ENCODE assay signal across 9 cellular contexts in the genomic region with DNA sequence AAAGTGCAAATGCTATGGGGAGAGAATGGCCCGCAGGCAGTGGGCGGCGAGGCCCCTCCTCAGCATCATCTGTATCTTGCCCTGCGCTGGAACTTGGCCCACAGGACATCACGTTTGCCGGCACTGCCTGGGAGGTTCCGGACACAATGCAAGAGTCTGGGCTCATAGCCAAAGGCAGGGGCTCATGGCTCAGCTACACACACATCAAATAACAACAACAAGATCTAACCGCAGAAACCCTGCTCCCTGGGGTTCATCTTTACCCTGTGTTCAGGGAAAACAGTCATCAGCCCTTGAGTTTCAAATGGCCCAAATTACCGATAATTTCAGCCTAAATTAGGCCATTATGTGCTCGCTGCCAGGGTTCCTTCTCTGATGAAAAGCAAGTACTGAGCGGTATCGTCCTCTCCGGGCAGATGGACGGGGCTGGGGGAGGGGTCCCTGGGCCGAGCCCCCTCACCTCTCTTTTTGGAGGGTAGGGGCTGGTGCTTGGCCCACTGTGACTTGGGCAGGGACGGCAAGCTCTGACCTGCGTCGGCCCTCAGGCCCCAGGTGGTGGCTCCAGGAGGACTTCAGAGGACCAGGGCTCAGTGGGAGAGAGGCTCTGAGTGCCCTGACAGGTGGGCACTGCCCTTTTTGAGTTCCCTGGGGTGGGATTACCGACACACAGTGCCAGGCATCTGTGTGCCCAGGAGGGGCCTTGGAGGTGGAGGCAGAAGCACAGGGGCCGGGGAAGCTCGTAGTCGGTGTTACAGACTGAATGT. TPM values are rescaled to one million over a fixed set of nuclear protein-coding genes. Genes with fewer than 3 reads are reported as not detected.
DNase-seq lines count a peak whose midpoint lies in the region; ATAC-seq and TF ChIP-seq lines count a peak whose summit lies in the region.
"Had no signal": no experiment of that assay in that cellular context is flagged by ENCODE, and none has a peak within 500 bp of the region (broad histone marks: within the 10 kb centered on the region; RNA-seq: fewer than 3 reads in every experiment).

No MANE protein-coding gene starts in this region.

- H3K9me3 Mint-ChIP-seq in GM23338, result peaks cover 24% of the 10 kb centered on the region

- H3K4me1 Mint-ChIP-seq in GM23338, result no peaks in the 10 kb centered on the region; the same call in 2 of the 3 replicates

- peak overlapping the region; percentile 59; the same call in 1 of the 2 replicates for H2AFZ ChIP-seq in GM23338

- no peak overlapping the region for H3K4me3 Mint-ChIP-seq in GM23338

- no peaks in the 10 kb centered on the region for H3K9me2 ChIP-seq in GM23338 (ENCODE audit: insufficient read depth)

- ATAC-seq in GM23338 (no peak), HG03439 (IDR thresholded peaks at IDR 0.05; ENCODE audit: unreplicated experiment) (no peak), HG03039 (IDR thresholded peaks at IDR 0.05; ENCODE audit: unreplicated experiment) (no peak)
- ATAC-seq: HCT116 had no signal

- DNase-seq in GM23338 (ENCODE audit: low spot score), result no peak
- peak; percentile 54 for DNase-seq in OCI-M1 (lab: John Stamatoyannopoulos, UW)
- peak; percentile 99 for DNase-seq in fibroblast of mammary gland (ENCODE audit: low read depth)
- peak; percentile 65 for DNase-seq in pulmonary artery endothelial cell (ENCODE audit: low read depth, low spot score)
- DNase-seq in NCI-H526 (lab: John Stamatoyannopoulos, UW), result no peak
- no peak for DNase-seq in germinal center (ENCODE audit: low spot score)

- H3K36me3 ChIP-seq in GM23338 (ENCODE audit: insufficient read depth), result no peaks in the 10 kb centered on the region

- no peak for TF ChIP-seq CTCF in GM23338 (conservative IDR thresholded peaks at IDR 0.05; ENCODE audit: low read depth in 2 of 2)
- no peak for TF ChIP-seq CTCF in fibroblast of mammary gland (conservative IDR thresholded peaks at IDR 0.05; ENCODE audit: control insufficient read depth, insufficient read depth, low read depth, low read length)

- H3K27ac ChIP-seq in GM23338 (ENCODE audit: low read depth), result no peak overlapping the region

- H3F3A ChIP-seq in GM23338 (replicated peaks; ENCODE audit: low read depth), result peaks cover 5% of the 10 kb centered on the region; the same call in 1 of the 2 replicates

- peaks cover 9% of the 10 kb centered on the region for H3K27me3 Mint-ChIP-seq in GM23338 (ENCODE audit: insufficient read depth, low read depth, poor library complexity)

- no peak overlapping the region for H3K27ac Mint-ChIP-seq in GM23338

- H3K79me2 ChIP-seq in GM23338 (replicated peaks; ENCODE audit: insufficient read depth), result no peaks in the 10 kb centered on the region

- H3K4me2 ChIP-seq in GM23338, result no peak overlapping the region

- no peaks in the 10 kb centered on the region for H3K4me1 ChIP-seq in GM23338 (ENCODE audit: insufficient read depth)

- no peaks in the 10 kb centered on the region for H4K20me1 ChIP-seq in GM23338 (replicated peaks; ENCODE audit: insufficient read depth)

- H3K27me3 ChIP-seq in GM23338 (ENCODE audit: insufficient read depth), result no peaks in the 10 kb centered on the region

- peaks cover 11% of the 10 kb centered on the region; the same call in 2 of the 3 replicates for H3K36me3 Mint-ChIP-seq in GM23338 (ENCODE audit: low read depth)

- H3K4me3 ChIP-seq in GM23338 (no peak overlapping the region), fibroblast of mammary gland (ENCODE audit: control insufficient read depth, low read depth, low read length) (no peak overlapping the region)

TF ChIP-seq in GM23338, 12 proteins besides CTCF, POLR2A, EP300 and RAD21 (continues in another document):
- no peak for TF ChIP-seq STAT1 (IDR thresholded peaks at IDR 0.05; ENCODE audit: unreplicated experiment)
- no peak for TF ChIP-seq ZNF114 (CRISPR knock-in tag; IDR thresholded peaks at IDR 0.05)
- TF ChIP-seq NANOG (IDR thresholded peaks at IDR 0.05; ENCODE audit: borderline replicate concordance), result no peak
- TF ChIP-seq, protein P1, sequence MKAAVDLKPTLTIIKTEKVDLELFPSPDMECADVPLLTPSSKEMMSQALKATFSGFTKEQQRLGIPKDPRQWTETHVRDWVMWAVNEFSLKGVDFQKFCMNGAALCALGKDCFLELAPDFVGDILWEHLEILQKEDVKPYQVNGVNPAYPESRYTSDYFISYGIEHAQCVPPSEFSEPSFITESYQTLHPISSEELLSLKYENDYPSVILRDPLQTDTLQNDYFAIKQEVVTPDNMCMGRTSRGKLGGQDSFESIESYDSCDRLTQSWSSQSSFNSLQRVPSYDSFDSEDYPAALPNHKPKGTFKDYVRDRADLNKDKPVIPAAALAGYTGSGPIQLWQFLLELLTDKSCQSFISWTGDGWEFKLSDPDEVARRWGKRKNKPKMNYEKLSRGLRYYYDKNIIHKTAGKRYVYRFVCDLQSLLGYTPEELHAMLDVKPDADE (IDR thresholded peaks at IDR 0.05), result no peak
- TF ChIP-seq, protein P2, sequence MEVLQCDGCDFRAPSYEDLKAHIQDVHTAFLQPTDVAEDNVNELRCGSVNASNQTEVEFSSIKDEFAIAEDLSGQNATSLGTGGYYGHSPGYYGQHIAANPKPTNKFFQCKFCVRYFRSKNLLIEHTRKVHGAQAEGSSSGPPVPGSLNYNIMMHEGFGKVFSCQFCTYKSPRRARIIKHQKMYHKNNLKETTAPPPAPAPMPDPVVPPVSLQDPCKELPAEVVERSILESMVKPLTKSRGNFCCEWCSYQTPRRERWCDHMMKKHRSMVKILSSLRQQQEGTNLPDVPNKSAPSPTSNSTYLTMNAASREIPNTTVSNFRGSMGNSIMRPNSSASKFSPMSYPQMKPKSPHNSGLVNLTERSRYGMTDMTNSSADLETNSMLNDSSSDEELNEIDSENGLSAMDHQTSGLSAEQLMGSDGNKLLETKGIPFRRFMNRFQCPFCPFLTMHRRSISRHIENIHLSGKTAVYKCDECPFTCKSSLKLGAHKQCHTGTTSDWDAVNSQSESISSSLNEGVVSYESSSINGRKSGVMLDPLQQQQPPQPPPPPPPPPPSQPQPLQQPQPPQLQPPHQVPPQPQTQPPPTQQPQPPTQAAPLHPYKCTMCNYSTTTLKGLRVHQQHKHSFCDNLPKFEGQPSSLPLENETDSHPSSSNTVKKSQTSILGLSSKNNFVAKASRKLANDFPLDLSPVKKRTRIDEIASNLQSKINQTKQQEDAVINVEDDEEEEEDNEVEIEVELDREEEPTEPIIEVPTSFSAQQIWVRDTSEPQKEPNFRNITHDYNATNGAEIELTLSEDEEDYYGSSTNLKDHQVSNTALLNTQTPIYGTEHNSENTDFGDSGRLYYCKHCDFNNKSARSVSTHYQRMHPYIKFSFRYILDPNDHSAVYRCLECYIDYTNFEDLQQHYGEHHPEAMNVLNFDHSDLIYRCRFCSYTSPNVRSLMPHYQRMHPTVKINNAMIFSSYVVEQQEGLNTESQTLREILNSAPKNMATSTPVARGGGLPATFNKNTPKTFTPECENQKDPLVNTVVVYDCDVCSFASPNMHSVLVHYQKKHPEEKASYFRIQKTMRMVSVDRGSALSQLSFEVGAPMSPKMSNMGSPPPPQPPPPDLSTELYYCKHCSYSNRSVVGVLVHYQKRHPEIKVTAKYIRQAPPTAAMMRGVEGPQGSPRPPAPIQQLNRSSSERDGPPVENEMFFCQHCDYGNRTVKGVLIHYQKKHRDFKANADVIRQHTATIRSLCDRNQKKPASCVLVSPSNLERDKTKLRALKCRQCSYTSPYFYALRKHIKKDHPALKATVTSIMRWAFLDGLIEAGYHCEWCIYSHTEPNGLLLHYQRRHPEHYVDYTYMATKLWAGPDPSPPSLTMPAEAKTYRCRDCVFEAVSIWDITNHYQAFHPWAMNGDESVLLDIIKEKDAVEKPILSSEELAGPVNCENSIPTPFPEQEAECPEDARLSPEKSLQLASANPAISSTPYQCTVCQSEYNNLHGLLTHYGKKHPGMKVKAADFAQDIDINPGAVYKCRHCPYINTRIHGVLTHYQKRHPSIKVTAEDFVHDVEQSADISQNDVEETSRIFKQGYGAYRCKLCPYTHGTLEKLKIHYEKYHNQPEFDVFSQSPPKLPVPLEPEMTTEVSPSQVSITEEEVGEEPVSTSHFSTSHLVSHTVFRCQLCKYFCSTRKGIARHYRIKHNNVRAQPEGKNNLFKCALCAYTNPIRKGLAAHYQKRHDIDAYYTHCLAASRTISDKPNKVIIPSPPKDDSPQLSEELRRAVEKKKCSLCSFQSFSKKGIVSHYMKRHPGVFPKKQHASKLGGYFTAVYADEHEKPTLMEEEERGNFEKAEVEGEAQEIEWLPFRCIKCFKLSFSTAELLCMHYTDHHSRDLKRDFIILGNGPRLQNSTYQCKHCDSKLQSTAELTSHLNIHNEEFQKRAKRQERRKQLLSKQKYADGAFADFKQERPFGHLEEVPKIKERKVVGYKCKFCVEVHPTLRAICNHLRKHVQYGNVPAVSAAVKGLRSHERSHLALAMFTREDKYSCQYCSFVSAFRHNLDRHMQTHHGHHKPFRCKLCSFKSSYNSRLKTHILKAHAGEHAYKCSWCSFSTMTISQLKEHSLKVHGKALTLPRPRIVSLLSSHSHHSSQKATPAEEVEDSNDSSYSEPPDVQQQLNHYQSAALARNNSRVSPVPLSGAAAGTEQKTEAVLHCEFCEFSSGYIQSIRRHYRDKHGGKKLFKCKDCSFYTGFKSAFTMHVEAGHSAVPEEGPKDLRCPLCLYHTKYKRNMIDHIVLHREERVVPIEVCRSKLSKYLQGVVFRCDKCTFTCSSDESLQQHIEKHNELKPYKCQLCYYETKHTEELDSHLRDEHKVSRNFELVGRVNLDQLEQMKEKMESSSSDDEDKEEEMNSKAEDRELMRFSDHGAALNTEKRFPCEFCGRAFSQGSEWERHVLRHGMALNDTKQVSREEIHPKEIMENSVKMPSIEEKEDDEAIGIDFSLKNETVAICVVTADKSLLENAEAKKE (CRISPR knock-in tag; IDR thresholded peaks at IDR 0.05), result no peak
- TF ChIP-seq EZH2phosphoT487 (IDR thresholded peaks at IDR 0.05; ENCODE audit: unreplicated experiment), result no peak

RNA-seq across cellular contexts. Expression of gene GAL, which starts 25.0 kb away (rescaled TPM):
- total RNA-seq in GM23338 (2014; rRNA removed; shearing (Covaris generic)), result 80.9 and 82.8 TPM in 2 replicates
- polyA plus RNA-seq in GM23338 (2016; fragmentation: Nextera tagmentation; extraction: Ambion mirVana), result 691 and 693 TPM in 2 replicates
- total RNA-seq in pulmonary artery endothelial cell, result 1.3 and 1.8 TPM in 2 replicates

Comparison
In these comparisons a context has a peak if more than half of its experiments do, and no peak if none do; other contexts are left out.
1. DNase-seq: peak in OCI-M1 (single experiment), fibroblast of mammary gland (single experiment) and pulmonary artery endothelial cell (single experiment); none in GM23338 (single experiment), NCI-H526 (0 of 2) and germinal center (single experiment).
2. RNA of gene GAL, which starts 25.0 kb away (total RNA-seq): 80.9 to 82.8 TPM in GM23338; 1.3 to 1.8 TPM in pulmonary artery endothelial cell; every median in the first group is over 10 times any median in the second.